Comparison of ENCODE assay signal across 8 cellular contexts in genomic region chr14:104688755-104689619, GRCh38. TPM values are rescaled to one million over a fixed set of nuclear protein-coding genes. Genes with fewer than 3 reads are reported as not detected.
DNase-seq lines count a peak whose midpoint lies in the region; ATAC-seq, FAIRE-seq and TF ChIP-seq lines count a peak whose summit lies in the region.

Gene INF2 (plus strand): TSS chr14:104689618. CDS start chr14:104701366, 11,748 bp downstream.

- peak; percentile 89 for FAIRE-seq in GM12892 (lab: Jason Lieb, UNC)

- TF ChIP-seq POLR2A in GM12892 (IDR thresholded peaks at IDR 0.05; ENCODE audit: low read depth, low read length) = no peak

- no peak for ATAC-seq in GM18861 (IDR thresholded peaks at IDR 0.05; ENCODE audit: unreplicated experiment)

- DNase-seq in A172 (ENCODE audit: low spot score) (peak; percentile 73), GM12892 (ENCODE audit: insufficient read length) (peak; percentile 95), MV-4-11 (lab: John Stamatoyannopoulos, UW) (peak; percentile 11), dermis microvascular lymphatic vessel endothelial cell (ENCODE audit: low read depth in 2 of 2) (peak in 1 of 2 donors; percentile 69), left kidney (ENCODE audit: low read depth, low spot score) (peak; percentile 82)
- DNase-seq in activated CD4-positive, CD25-positive, alpha-beta regulatory T cell (lab: John Stamatoyannopoulos, UW) = peak in 3 of 4 experiments; percentile 24 to 39 (median 31)
- DNase-seq in stimulated activated CD4-positive, alpha-beta T cell treated with anti-CD3 and anti-CD28 coated beads, Interleukin-1b, Interleukin-23, amount 100 ng/mL, for 48 hours = peak; percentile 35

RNA-seq across cellular contexts. Expression of gene INF2, which starts in this region (rescaled TPM):
- 93.1 and 98.0 TPM in 2 replicates for total RNA-seq in A172 (2014; rRNA removed; shearing (Covaris generic))
- polyA plus RNA-seq in GM12892 (2012; ENCODE audit: missing spikeins) = 7.4 TPM
- 25.3 and 36.9 TPM in 2 replicates for total RNA-seq in dermis microvascular lymphatic vessel endothelial cell
